4 cellular contexts compared by ENCODE assay signal in the genomic region with DNA sequence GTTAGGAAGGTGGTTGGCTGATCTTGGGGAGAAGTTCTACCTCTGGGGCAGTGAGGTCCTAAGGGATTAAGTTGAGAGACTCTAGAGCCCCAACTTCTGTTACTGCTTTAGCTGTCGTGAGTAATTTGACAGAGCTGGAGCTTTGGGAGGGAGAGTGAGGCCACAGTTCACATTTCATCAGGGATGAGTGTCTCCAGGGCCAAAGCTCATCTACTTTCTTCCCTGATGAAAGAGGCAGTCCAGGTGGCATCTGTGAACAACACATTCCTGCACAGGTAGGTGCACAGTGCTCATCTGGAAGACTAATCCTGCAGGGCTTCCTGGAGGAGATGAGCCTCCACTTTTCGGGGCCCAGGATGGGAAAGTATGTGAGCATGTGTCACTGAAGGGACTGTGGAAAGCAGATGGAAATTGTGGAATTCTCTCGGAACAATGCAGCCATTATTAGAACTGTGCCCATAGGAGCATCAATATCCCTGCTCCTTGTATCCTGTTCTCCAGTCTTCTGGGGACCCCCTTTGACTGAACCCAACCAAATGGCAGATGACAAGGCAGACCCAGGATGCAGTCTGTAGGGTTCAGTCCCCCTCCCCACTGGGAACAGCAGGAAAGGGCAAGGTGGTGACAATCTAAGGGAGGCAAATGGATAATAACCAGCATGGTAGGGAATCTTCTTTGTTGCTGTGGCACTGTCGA.
A peak's percentile ranks its signal among the peaks of the same experiment; 100 is the strongest.
TF ChIP-seq lines count a peak whose summit lies in the region.

No MANE protein-coding gene starts in this region.

TF ChIP-seq in SK-N-SH, 30 proteins besides CTCF, POLR2A, EP300 and RAD21:
- TF ChIP-seq POLR2AphosphoS5 (IDR thresholded peaks at IDR 0.05; ENCODE audit: low read depth, low read length) (0 out of 2 replicates have a peak, but pooled peaks have one; percentile 13), JUND (IDR thresholded peaks at IDR 0.05) (no peak)

TF ChIP-seq in SK-N-SH treated with all-trans-retinoic acid at 6 μM for 48 hours, 23 proteins besides CTCF, POLR2A, EP300 and RAD21:
- TF ChIP-seq TCF4 (CRISPR knock-in tag; IDR thresholded peaks at IDR 0.05; ENCODE audit: borderline replicate concordance) = no peak
- no peak for TF ChIP-seq TSHZ2 (CRISPR knock-in tag; IDR thresholded peaks at IDR 0.05)
- TF ChIP-seq RARB (CRISPR knock-in tag; IDR thresholded peaks at IDR 0.05) = no peak
- no peak for TF ChIP-seq BACH2 (CRISPR knock-in tag; IDR thresholded peaks at IDR 0.05; ENCODE audit: borderline replicate concordance)

TF ChIP-seq in GM12891, 5 proteins besides CTCF, POLR2A, EP300 and RAD21:
- TF ChIP-seq PAX5 (IDR thresholded peaks at IDR 0.05; ENCODE audit: insufficient read depth, low read length, severe bottlenecking) = no peak
- TF ChIP-seq POU2F2 (IDR thresholded peaks at IDR 0.05; ENCODE audit: low read depth, low read length) = no peak
- TF ChIP-seq POLR2AphosphoS5 (IDR thresholded peaks at IDR 0.05; ENCODE audit: low read depth, low read length) = no peak
- TF ChIP-seq SPI1 (IDR thresholded peaks at IDR 0.05; ENCODE audit: low read depth, low read length) = no peak
- TF ChIP-seq TAF1 (IDR thresholded peaks at IDR 0.05; ENCODE audit: low read depth, low read length) = no peak

TF ChIP-seq in GM12878, 131 proteins besides CTCF, POLR2A, EP300 and RAD21:
- TF ChIP-seq KLF5 (IDR thresholded peaks at IDR 0.05; ENCODE audit: partially characterized antibody) (no peak), ZNF24 (IDR thresholded peaks at IDR 0.05) (no peak), SIX5 (IDR thresholded peaks at IDR 0.05; ENCODE audit: low read depth, low read length, severe bottlenecking) (no peak), TARDBP (IDR thresholded peaks at IDR 0.05; ENCODE audit: borderline replicate concordance) (no peak), SPI1 (IDR thresholded peaks at IDR 0.05; ENCODE audit: borderline replicate concordance, insufficient read depth, low read depth, low read length) (no peak), USF2 (IDR thresholded peaks at IDR 0.05; ENCODE audit: borderline replicate concordance, low read depth, low read length) (no peak), CBFB (IDR thresholded peaks at IDR 0.05; ENCODE audit: low read depth) (no peak), NFYA (IDR thresholded peaks at IDR 0.05; ENCODE audit: borderline replicate concordance, low read depth, low read length) (no peak), SMAD5 (IDR thresholded peaks at IDR 0.05; ENCODE audit: low read depth) (no peak), MEF2B (IDR thresholded peaks at IDR 0.05; ENCODE audit: partially characterized antibody, poor library complexity, severe bottlenecking) (no peak), CUX1 (IDR thresholded peaks at IDR 0.05; ENCODE audit: insufficient replicate concordance, low read depth, low read length) (no peak), STAT1 (conservative IDR thresholded peaks at IDR 0.05) (no peak), NR2C2 (IDR thresholded peaks at IDR 0.05; ENCODE audit: borderline replicate concordance, control insufficient read depth, insufficient read length, low read depth) (no peak), STAT3 (IDR thresholded peaks at IDR 0.05; ENCODE audit: low read depth, low read length) (no peak), TCF3 (IDR thresholded peaks at IDR 0.05; ENCODE audit: borderline replicate concordance, insufficient read depth, low read depth, low read length) (no peak), MEF2A (IDR thresholded peaks at IDR 0.05; ENCODE audit: insufficient read depth, low read depth, low read length) (no peak), CHD1 (IDR thresholded peaks at IDR 0.05; ENCODE audit: low read depth, low read length) (no peak)
- TF ChIP-seq, protein P1, sequence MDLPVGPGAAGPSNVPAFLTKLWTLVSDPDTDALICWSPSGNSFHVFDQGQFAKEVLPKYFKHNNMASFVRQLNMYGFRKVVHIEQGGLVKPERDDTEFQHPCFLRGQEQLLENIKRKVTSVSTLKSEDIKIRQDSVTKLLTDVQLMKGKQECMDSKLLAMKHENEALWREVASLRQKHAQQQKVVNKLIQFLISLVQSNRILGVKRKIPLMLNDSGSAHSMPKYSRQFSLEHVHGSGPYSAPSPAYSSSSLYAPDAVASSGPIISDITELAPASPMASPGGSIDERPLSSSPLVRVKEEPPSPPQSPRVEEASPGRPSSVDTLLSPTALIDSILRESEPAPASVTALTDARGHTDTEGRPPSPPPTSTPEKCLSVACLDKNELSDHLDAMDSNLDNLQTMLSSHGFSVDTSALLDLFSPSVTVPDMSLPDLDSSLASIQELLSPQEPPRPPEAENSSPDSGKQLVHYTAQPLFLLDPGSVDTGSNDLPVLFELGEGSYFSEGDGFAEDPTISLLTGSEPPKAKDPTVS (IDR thresholded peaks at IDR 0.05; ENCODE audit: low read depth, low read length) = no peak
- TF ChIP-seq, protein P2, sequence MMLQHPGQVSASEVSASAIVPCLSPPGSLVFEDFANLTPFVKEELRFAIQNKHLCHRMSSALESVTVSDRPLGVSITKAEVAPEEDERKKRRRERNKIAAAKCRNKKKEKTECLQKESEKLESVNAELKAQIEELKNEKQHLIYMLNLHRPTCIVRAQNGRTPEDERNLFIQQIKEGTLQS (IDR thresholded peaks at IDR 0.05; ENCODE audit: borderline replicate concordance, extremely low read depth, low read depth, low read length) = no peak
- TF ChIP-seq, protein P3, sequence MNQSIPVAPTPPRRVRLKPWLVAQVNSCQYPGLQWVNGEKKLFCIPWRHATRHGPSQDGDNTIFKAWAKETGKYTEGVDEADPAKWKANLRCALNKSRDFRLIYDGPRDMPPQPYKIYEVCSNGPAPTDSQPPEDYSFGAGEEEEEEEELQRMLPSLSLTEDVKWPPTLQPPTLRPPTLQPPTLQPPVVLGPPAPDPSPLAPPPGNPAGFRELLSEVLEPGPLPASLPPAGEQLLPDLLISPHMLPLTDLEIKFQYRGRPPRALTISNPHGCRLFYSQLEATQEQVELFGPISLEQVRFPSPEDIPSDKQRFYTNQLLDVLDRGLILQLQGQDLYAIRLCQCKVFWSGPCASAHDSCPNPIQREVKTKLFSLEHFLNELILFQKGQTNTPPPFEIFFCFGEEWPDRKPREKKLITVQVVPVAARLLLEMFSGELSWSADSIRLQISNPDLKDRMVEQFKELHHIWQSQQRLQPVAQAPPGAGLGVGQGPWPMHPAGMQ (IDR thresholded peaks at IDR 0.05; ENCODE audit: borderline replicate concordance) = no peak
